In the genomic region with DNA sequence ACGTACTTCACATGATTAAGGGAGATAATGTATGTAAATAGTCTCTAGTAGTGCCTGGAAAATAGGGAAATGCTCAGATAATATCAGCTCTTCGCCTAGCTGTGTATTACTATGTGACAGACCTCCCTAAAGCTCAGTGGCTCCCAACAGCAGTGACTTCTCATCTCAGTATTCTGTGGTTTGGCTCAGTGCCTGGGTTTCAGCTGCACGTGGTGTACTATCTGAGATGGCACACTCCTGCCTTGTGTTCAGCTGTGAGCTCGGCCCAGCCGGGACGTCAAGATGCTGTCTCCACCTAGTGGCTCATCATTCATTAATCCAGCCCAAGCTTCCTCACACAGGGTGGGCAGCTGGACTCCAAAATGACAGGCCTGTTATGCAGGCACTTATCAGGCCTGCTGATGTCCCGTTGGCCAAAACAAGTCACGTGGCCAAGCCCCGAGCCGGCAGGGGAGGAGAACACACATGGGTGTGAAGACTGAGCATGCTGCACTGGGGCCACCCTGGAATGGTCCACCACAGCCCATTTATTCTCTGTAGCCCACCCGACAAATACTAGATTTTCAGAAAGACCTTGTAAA, we compare ENCODE assay signal across 1 cellular context.
A peak's percentile ranks its signal among the peaks of the same experiment; 100 is the strongest.
TF ChIP-seq lines count a peak whose summit lies in the region.

No MANE protein-coding gene starts in this region.

TF ChIP-seq in HepG2, 621 proteins besides CTCF, POLR2A, EP300 and RAD21 (continues in another document):
- peak; percentile 36; the same call in 1 of the 2 replicates for TF ChIP-seq ARID4A (CRISPR knock-in tag; IDR thresholded peaks at IDR 0.05; ENCODE audit: borderline replicate concordance)
- TF ChIP-seq ZNF343 (CRISPR knock-in tag; IDR thresholded peaks at IDR 0.05), result no peak
- TF ChIP-seq KLF11 (CRISPR knock-in tag; IDR thresholded peaks at IDR 0.05), result no peak
- TF ChIP-seq KDM3A (CRISPR knock-in tag; IDR thresholded peaks at IDR 0.05; ENCODE audit: low read depth), result no peak
- TF ChIP-seq SCMH1 (CRISPR knock-in tag; IDR thresholded peaks at IDR 0.05; ENCODE audit: borderline replicate concordance), result no peak
- no peak for TF ChIP-seq MBNL3 (CRISPR knock-in tag; conservative IDR thresholded peaks at IDR 0.05)
- peak; percentile 50 for TF ChIP-seq MNT (IDR thresholded peaks at IDR 0.05)
- peak; percentile 69 for TF ChIP-seq STAG1 (CRISPR knock-in tag; IDR thresholded peaks at IDR 0.05)
- TF ChIP-seq HBP1 (CRISPR knock-in tag; IDR thresholded peaks at IDR 0.05; ENCODE audit: low read depth), result no peak
- no peak for TF ChIP-seq RBM39 (IDR thresholded peaks at IDR 0.05; ENCODE audit: low read depth, low read length, poor library complexity, severe bottlenecking)
- no peak for TF ChIP-seq RCOR2 (CRISPR knock-in tag; IDR thresholded peaks at IDR 0.05)
- no peak for TF ChIP-seq ZNF883 (CRISPR knock-in tag; IDR thresholded peaks at IDR 0.05; ENCODE audit: not compliant biosample characterization)
- TF ChIP-seq ZBTB46 (CRISPR knock-in tag; IDR thresholded peaks at IDR 0.05; ENCODE audit: borderline replicate concordance), result no peak
- TF ChIP-seq ZNF740 (CRISPR knock-in tag; IDR thresholded peaks at IDR 0.05), result no peak
- TF ChIP-seq, protein P1, sequence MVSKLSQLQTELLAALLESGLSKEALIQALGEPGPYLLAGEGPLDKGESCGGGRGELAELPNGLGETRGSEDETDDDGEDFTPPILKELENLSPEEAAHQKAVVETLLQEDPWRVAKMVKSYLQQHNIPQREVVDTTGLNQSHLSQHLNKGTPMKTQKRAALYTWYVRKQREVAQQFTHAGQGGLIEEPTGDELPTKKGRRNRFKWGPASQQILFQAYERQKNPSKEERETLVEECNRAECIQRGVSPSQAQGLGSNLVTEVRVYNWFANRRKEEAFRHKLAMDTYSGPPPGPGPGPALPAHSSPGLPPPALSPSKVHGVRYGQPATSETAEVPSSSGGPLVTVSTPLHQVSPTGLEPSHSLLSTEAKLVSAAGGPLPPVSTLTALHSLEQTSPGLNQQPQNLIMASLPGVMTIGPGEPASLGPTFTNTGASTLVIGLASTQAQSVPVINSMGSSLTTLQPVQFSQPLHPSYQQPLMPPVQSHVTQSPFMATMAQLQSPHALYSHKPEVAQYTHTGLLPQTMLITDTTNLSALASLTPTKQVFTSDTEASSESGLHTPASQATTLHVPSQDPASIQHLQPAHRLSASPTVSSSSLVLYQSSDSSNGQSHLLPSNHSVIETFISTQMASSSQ (IDR thresholded peaks at IDR 0.05; ENCODE audit: low read depth), result no peak
- TF ChIP-seq, protein P1 (CRISPR knock-in tag; IDR thresholded peaks at IDR 0.05; ENCODE audit: borderline replicate concordance), result peak; percentile 12; the same call in 1 of the 2 replicates
- peak; percentile 76 for TF ChIP-seq TFE3 (CRISPR knock-in tag; IDR thresholded peaks at IDR 0.05)
- no peak for TF ChIP-seq ZZZ3 (CRISPR knock-in tag; IDR thresholded peaks at IDR 0.05; ENCODE audit: borderline replicate concordance)
- TF ChIP-seq POLR2AphosphoS2 (IDR thresholded peaks at IDR 0.05; ENCODE audit: low read depth, low read length), result no peak
- TF ChIP-seq ARNTL (CRISPR knock-in tag; IDR thresholded peaks at IDR 0.05), result no peak
- peak; percentile 12; the same call in 1 of the 2 replicates for TF ChIP-seq HMG20A (CRISPR knock-in tag; IDR thresholded peaks at IDR 0.05; ENCODE audit: borderline replicate concordance)
- TF ChIP-seq JUND (CRISPR knock-in tag; IDR thresholded peaks at IDR 0.05), result no peak
- TF ChIP-seq SIX4 (CRISPR knock-in tag; IDR thresholded peaks at IDR 0.05), result no peak
- no peak for TF ChIP-seq HDAC6 (IDR thresholded peaks at IDR 0.05; ENCODE audit: low read depth, low read length)
- TF ChIP-seq PCBP1 (IDR thresholded peaks at IDR 0.05; ENCODE audit: borderline replicate concordance, low read depth, low read length), result no peak
- peak; percentile 18; the same call in 1 of the 2 replicates for TF ChIP-seq MED1 (CRISPR knock-in tag; IDR thresholded peaks at IDR 0.05)
- peak; percentile 74; the same call in 2 of the 3 replicates for TF ChIP-seq MXI1 (IDR thresholded peaks at IDR 0.05; ENCODE audit: borderline replicate concordance, low read depth, low read length)
- TF ChIP-seq, protein P2, sequence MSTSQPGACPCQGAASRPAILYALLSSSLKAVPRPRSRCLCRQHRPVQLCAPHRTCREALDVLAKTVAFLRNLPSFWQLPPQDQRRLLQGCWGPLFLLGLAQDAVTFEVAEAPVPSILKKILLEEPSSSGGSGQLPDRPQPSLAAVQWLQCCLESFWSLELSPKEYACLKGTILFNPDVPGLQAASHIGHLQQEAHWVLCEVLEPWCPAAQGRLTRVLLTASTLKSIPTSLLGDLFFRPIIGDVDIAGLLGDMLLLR (CRISPR knock-in tag; IDR thresholded peaks at IDR 0.05), result peak; percentile 26; the same call in 1 of the 2 replicates
- TF ChIP-seq HOXA5 (CRISPR knock-in tag; IDR thresholded peaks at IDR 0.05), result no peak
- peak; percentile 52 for TF ChIP-seq FOSL2 (CRISPR knock-in tag; IDR thresholded peaks at IDR 0.05)
- TF ChIP-seq, protein P3, sequence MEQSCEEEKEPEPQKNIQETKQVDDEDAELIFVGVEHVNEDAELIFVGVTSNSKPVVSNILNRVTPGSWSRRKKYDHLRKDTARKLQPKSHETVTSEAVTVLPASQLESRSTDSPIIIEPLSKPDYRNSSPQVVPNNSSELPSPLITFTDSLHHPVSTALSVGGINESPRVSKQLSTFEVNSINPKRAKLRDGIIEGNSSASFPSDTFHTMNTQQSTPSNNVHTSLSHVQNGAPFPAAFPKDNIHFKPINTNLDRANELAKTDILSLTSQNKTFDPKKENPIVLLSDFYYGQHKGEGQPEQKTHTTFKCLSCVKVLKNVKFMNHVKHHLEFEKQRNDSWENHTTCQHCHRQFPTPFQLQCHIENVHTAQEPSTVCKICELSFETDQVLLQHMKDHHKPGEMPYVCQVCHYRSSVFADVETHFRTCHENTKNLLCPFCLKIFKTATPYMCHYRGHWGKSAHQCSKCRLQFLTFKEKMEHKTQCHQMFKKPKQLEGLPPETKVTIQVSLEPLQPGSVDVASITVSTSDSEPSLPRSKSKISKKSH (CRISPR knock-in tag; IDR thresholded peaks at IDR 0.05; ENCODE audit: borderline replicate concordance), result no peak
- no peak for TF ChIP-seq LBX2 (CRISPR knock-in tag; IDR thresholded peaks at IDR 0.05; ENCODE audit: borderline replicate concordance)
- no peak for TF ChIP-seq PRDM4 (CRISPR knock-in tag; IDR thresholded peaks at IDR 0.05; ENCODE audit: borderline replicate concordance)
